Comparison of ENCODE assay signal across 8 cellular contexts in the genomic region with DNA sequence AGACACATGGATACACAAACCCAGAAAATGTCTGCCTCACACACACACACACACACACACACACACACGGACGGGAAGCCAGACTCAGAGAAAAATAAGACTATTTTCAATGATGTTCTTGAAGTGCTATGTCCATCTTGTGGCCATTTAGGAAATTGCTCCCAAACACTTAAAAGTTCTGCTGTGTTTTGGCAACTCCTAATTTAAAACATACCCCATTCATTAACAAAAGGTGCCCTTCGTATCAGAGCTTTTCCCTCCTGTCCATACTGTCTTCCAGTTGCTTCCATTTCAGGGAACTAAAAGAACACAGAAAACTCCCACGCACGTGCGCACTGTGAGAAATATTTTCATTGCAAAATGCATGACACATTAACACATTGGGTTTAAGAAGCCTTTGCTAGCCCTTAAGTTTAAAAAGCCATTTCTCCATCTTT. TPM values are rescaled to one million over a fixed set of nuclear protein-coding genes. Genes with fewer than 3 reads are reported as not detected.
DNase-seq lines count a peak whose midpoint lies in the region; ATAC-seq, FAIRE-seq and TF ChIP-seq lines count a peak whose summit lies in the region.

No MANE protein-coding gene starts in this region.

- no peaks in the 10 kb centered on the region for H3F3A ChIP-seq in MM.1S (ENCODE audit: insufficient read depth, low read length)

- H3K27me3 ChIP-seq in MM.1S (replicated peaks; ENCODE audit: insufficient read depth, low read length), result no peaks in the 10 kb centered on the region
- H3K27me3 ChIP-seq in SJCRH30, result no peaks in the 10 kb centered on the region; the same call in 1 of the 2 replicates

- H3K4me1 ChIP-seq in MM.1S (ENCODE audit: low read length) (no peaks in the 10 kb centered on the region), SJCRH30 (no peaks in the 10 kb centered on the region)

- no peaks in the 10 kb centered on the region for H3K36me3 Mint-ChIP-seq in nephron progenitor cell (ENCODE audit: low read depth)

- no peak for TF ChIP-seq POLR2A in GM12891 (IDR thresholded peaks at IDR 0.05; ENCODE audit: low read depth, low read length)

- TF ChIP-seq CTCF in MM.1S (IDR thresholded peaks at IDR 0.05; ENCODE audit: low read length) (peak; percentile 53), nephron progenitor cell (IDR thresholded peaks at IDR 0.05) (peak; percentile 39)

- H3K4me3 ChIP-seq in MM.1S (ENCODE audit: low read length) (no peak overlapping the region), SJCRH30 (no peak overlapping the region)

- H3K36me3 ChIP-seq in MM.1S (replicated peaks; ENCODE audit: insufficient read depth, low read length) (no peaks in the 10 kb centered on the region), SJCRH30 (no peaks in the 10 kb centered on the region)

- H3K4me2 ChIP-seq in MM.1S (ENCODE audit: low read depth, low read length), result no peak overlapping the region

- H4K20me1 ChIP-seq in MM.1S (ENCODE audit: insufficient read depth, low read length), result no peaks in the 10 kb centered on the region

- H3K9me3 ChIP-seq in MM.1S (replicated peaks; ENCODE audit: insufficient read depth, low read length), result no peaks in the 10 kb centered on the region
- H3K9me3 ChIP-seq in SJCRH30 (replicated peaks), result no peaks in the 10 kb centered on the region

- H3K4me3 Mint-ChIP-seq in nephron progenitor cell, result no peak overlapping the region

- no peak overlapping the region for H3K9ac ChIP-seq in MM.1S (ENCODE audit: low read length)

- H2AFZ ChIP-seq in MM.1S (ENCODE audit: low read length), result no peak overlapping the region

- no peak overlapping the region for H3K27ac Mint-ChIP-seq in nephron progenitor cell

- H3K27me3 Mint-ChIP-seq in nephron progenitor cell (ENCODE audit: low read depth, poor library complexity), result peaks cover 4% of the 10 kb centered on the region

- H3K79me2 ChIP-seq in MM.1S (ENCODE audit: low read length), result no peaks in the 10 kb centered on the region

- no peak for ATAC-seq in HG03097 (IDR thresholded peaks at IDR 0.05; ENCODE audit: low FRiP score, unreplicated experiment)
- no peak for ATAC-seq in HG03565 (IDR thresholded peaks at IDR 0.05; ENCODE audit: unreplicated experiment)

- peaks cover 4% of the 10 kb centered on the region for H3K9me3 Mint-ChIP-seq in nephron progenitor cell

- DNase-seq in AG08396 (ENCODE audit: low spot score) (peak; percentile 58), GM12891 (ENCODE audit: insufficient read length, low spot score) (peak; percentile 22), MM.1S (peak; percentile 65), SJCRH30 (peak; percentile 33 to 57), epidermal melanocyte (ENCODE audit: insufficient read length, low spot score) (peak; percentile 40), nephron progenitor cell (peak; percentile 22)

- H3K4me1 Mint-ChIP-seq in nephron progenitor cell, result peaks cover 12% of the 10 kb centered on the region

- H3K27ac ChIP-seq in MM.1S (ENCODE audit: low read length) (no peak overlapping the region), SJCRH30 (no peak overlapping the region)

- peak; percentile 77 for FAIRE-seq in GM12891 (lab: Jason Lieb, UNC)

- no peaks in the 10 kb centered on the region for H3K9me2 ChIP-seq in MM.1S (replicated peaks; ENCODE audit: insufficient read depth, low read length)

TF ChIP-seq in GM12891, 5 proteins besides CTCF, POLR2A, EP300 and RAD21:
- no peak for TF ChIP-seq POU2F2 (IDR thresholded peaks at IDR 0.05; ENCODE audit: low read depth, low read length)
- no peak for TF ChIP-seq POLR2AphosphoS5 (IDR thresholded peaks at IDR 0.05; ENCODE audit: low read depth, low read length)
- TF ChIP-seq TAF1 (IDR thresholded peaks at IDR 0.05; ENCODE audit: low read depth, low read length), result no peak
- TF ChIP-seq PAX5 (IDR thresholded peaks at IDR 0.05; ENCODE audit: insufficient read depth, low read length, severe bottlenecking), result no peak
- no peak for TF ChIP-seq SPI1 (IDR thresholded peaks at IDR 0.05; ENCODE audit: low read depth, low read length)

RNA-seq across cellular contexts. Expression of gene SLC12A1, which starts 44.6 kb away (rescaled TPM):
- 0.01 TPM for polyA plus RNA-seq in GM12891 (2012; ENCODE audit: low read depth, missing spikeins)
- total RNA-seq in SJCRH30 (2014; rRNA removed; shearing (Covaris generic)), result not detected in 2 replicates

RNA-seq across cellular contexts. Expression of gene CTXN2, which starts 59.2 kb away (rescaled TPM):
- not detected for polyA plus RNA-seq in GM12891 (2012; ENCODE audit: low read depth, missing spikeins)
- total RNA-seq in SJCRH30 (2014; rRNA removed; shearing (Covaris generic)), result not detected in 2 replicates
